Comparison of ENCODE assay signal across 6 cellular contexts in genomic region chr7:101154693-101155102, GRCh38. TPM values are rescaled to one million over a fixed set of nuclear protein-coding genes. Genes with fewer than 3 reads are reported as not detected.
DNase-seq lines count a peak whose midpoint lies in the region; ATAC-seq and TF ChIP-seq lines count a peak whose summit lies in the region.

No MANE protein-coding gene starts in this region.

- in situ Hi-C loops in astrocyte of the spinal cord (cut with HindIII; ENCODE audit: low sequenced_read_pairs) = no loop called here

- H3K27me3 Mint-ChIP-seq in natural killer cell treated with Interleukin-12 subunit alpha and Interleukin-12 subunit beta and Interleukin-15 and Interleukin-18, amount 100 ng/mL, for 72 hours = peaks cover 3 to 4% of the 10 kb centered on the region in 2 donors

- peaks cover 17% of the 10 kb centered on the region for H3K4me1 ChIP-seq in ACC112 (ENCODE audit: control insufficient read depth, insufficient read depth, low read length, unreplicated experiment)

- H3K4me3 Mint-ChIP-seq in natural killer cell treated with Interleukin-12 subunit alpha and Interleukin-12 subunit beta and Interleukin-15 and Interleukin-18, amount 100 ng/mL, for 72 hours = peak overlapping the region; percentile 74

- peak overlapping the region; percentile 92 for H3K4me3 ChIP-seq in ACC112 (ENCODE audit: low read depth, low read length)
- peak overlapping the region; percentile 87 for H3K4me3 ChIP-seq in astrocyte of the spinal cord (ENCODE audit: low read depth, low read length)

- H3K4me1 Mint-ChIP-seq in natural killer cell treated with Interleukin-12 subunit alpha and Interleukin-12 subunit beta and Interleukin-15 and Interleukin-18, amount 100 ng/mL, for 72 hours (ENCODE audit: low read depth in 2 of 2) = peaks cover 9 to 14% of the 10 kb centered on the region in 2 donors

- H3K9me3 Mint-ChIP-seq in natural killer cell treated with Interleukin-12 subunit alpha and Interleukin-12 subunit beta and Interleukin-15 and Interleukin-18, amount 100 ng/mL, for 72 hours = no peaks in the 10 kb centered on the region

- peak; percentile 19 for ATAC-seq in HG02642 (IDR thresholded peaks at IDR 0.05; ENCODE audit: poor library complexity, unreplicated experiment)
- peak; percentile 29 to 34 for ATAC-seq in natural killer cell treated with Interleukin-12 subunit alpha and Interleukin-12 subunit beta and Interleukin-15 and Interleukin-18, amount 100 ng/mL, for 72 hours

- no peak overlapping the region for H3K27ac Mint-ChIP-seq in natural killer cell treated with Interleukin-12 subunit alpha and Interleukin-12 subunit beta and Interleukin-15 and Interleukin-18, amount 100 ng/mL, for 72 hours

- DNase-seq in astrocyte of the spinal cord (ENCODE audit: low read depth, low spot score) (no peak), SK-N-DZ (ENCODE audit: low spot score) (no peak), GM10266 (ENCODE audit: extremely low spot score) (no peak)
- peak; percentile 55 for DNase-seq in natural killer cell treated with Interleukin-12 subunit alpha and Interleukin-12 subunit beta and Interleukin-15 and Interleukin-18, amount 100 ng/mL, for 72 hours (ENCODE audit: low spot score)

- H3K36me3 Mint-ChIP-seq in natural killer cell treated with Interleukin-12 subunit alpha and Interleukin-12 subunit beta and Interleukin-15 and Interleukin-18, amount 100 ng/mL, for 72 hours = no peaks in the 10 kb centered on the region

- no peak overlapping the region for H3K27ac ChIP-seq in ACC112 (ENCODE audit: low read depth, low read length)

- TF ChIP-seq CTCF in astrocyte of the spinal cord (IDR thresholded peaks at IDR 0.05; ENCODE audit: low read depth, low read length) = no peak
- no peak for TF ChIP-seq CTCF in GM10266 (IDR thresholded peaks at IDR 0.05; ENCODE audit: control insufficient read depth, insufficient read depth, low read depth, missing control alignments)

- H3K36me3 ChIP-seq in ACC112 (ENCODE audit: insufficient read depth, low read length) = 0 out of 2 replicates have a peak, but pooled peaks cover 3% of the 10 kb centered on the region

- peaks cover 18% of the 10 kb centered on the region for H3K79me2 ChIP-seq in ACC112 (ENCODE audit: control insufficient read depth, insufficient read depth, low read length, unreplicated experiment)

- H3K27me3 ChIP-seq in ACC112 (ENCODE audit: insufficient read depth, low read length) = no peaks in the 10 kb centered on the region

- peak overlapping the region; percentile 94 for H2AFZ ChIP-seq in ACC112 (ENCODE audit: low read length, unreplicated experiment)

RNA-seq across cellular contexts. Expression of gene AP1S1, which starts 0.4 kb away (rescaled TPM):
- total RNA-seq in natural killer cell treated with Interleukin-12 subunit alpha and Interleukin-12 subunit beta and Interleukin-15 and Interleukin-18, amount 100 ng/mL, for 72 hours = 10 to 100 TPM; 30.9 to 39.4 TPM
- 210 and 218 TPM in 2 replicates for polyA plus RNA-seq in SK-N-DZ (2014; cell fraction: cytosol; rRNA removed)
- 108 and 136 TPM in 2 replicates for polyA plus RNA-seq in SK-N-DZ (2014; cell fraction: nucleus; rRNA removed)

RNA-seq across cellular contexts. Expression of gene VGF, which starts 10.7 kb away (rescaled TPM):
- total RNA-seq in natural killer cell treated with Interleukin-12 subunit alpha and Interleukin-12 subunit beta and Interleukin-15 and Interleukin-18, amount 100 ng/mL, for 72 hours = under 1 TPM in 1 of 2 donors, not detected in 1; 0.31 TPM
- 4.9 and 8.2 TPM in 2 replicates for polyA plus RNA-seq in SK-N-DZ (2014; cell fraction: cytosol; rRNA removed)
- 3.6 and 3.9 TPM in 2 replicates for polyA plus RNA-seq in SK-N-DZ (2014; cell fraction: nucleus; rRNA removed)

RNA-seq across cellular contexts. Expression of gene NAT16, which starts 25.4 kb away (rescaled TPM):
- total RNA-seq in natural killer cell treated with Interleukin-12 subunit alpha and Interleukin-12 subunit beta and Interleukin-15 and Interleukin-18, amount 100 ng/mL, for 72 hours = not detected
- polyA plus RNA-seq in SK-N-DZ (2014; cell fraction: cytosol; rRNA removed) = not detected in 2 replicates
- 0.24 TPM in 1 of 2 replicates, not detected in the other for polyA plus RNA-seq in SK-N-DZ (2014; cell fraction: nucleus; rRNA removed)

RNA-seq across cellular contexts. Expression of gene SERPINE1, which starts 27.8 kb away (rescaled TPM):
- total RNA-seq in natural killer cell treated with Interleukin-12 subunit alpha and Interleukin-12 subunit beta and Interleukin-15 and Interleukin-18, amount 100 ng/mL, for 72 hours = not detected
- not detected in 2 replicates for polyA plus RNA-seq in SK-N-DZ (2014; cell fraction: cytosol; rRNA removed)
- polyA plus RNA-seq in SK-N-DZ (2014; cell fraction: nucleus; rRNA removed) = not detected in 2 replicates

RNA-seq across cellular contexts. Expression of gene MOGAT3, which starts 46.1 kb away (rescaled TPM):
- total RNA-seq in natural killer cell treated with Interleukin-12 subunit alpha and Interleukin-12 subunit beta and Interleukin-15 and Interleukin-18, amount 100 ng/mL, for 72 hours = not detected
- not detected in 2 replicates for polyA plus RNA-seq in SK-N-DZ (2014; cell fraction: cytosol; rRNA removed)
- not detected in 2 replicates for polyA plus RNA-seq in SK-N-DZ (2014; cell fraction: nucleus; rRNA removed)
